In genomic region chr14:48814562-48814961, GRCh38 we compare ENCODE assay signal across 33 cellular contexts.
"Had no signal": no experiment of that assay in that cellular context is flagged by ENCODE, and none has a peak within 500 bp of the region (broad histone marks: within the 10 kb centered on the region; RNA-seq: fewer than 3 reads in every experiment).

No MANE protein-coding gene starts in this region.

- H3K4me1 Mint-ChIP-seq: activated CD4-positive, alpha-beta memory T cell treated with anti-CD3 and anti-CD28 coated beads, Interleukin-2, amount 10 ng/mL, durations not matched to agents 7 days and 5 days; activated CD4-positive, alpha-beta T cell treated with anti-CD3 and anti-CD28 coated beads, Interleukin-2, amount 10 ng/mL, durations not matched to agents 7 days and 5 days; central memory CD8-positive, alpha-beta T cell; endodermal cell; immature natural killer cell; naive thymus-derived CD4-positive, alpha-beta T cell; stimulated activated effector memory CD8-positive, alpha-beta T cell treated with anti-CD3 and anti-CD28 coated beads, Interleukin-12 subunit alpha, Interleukin-12 subunit beta, amount 100 ng/mL, for 72 hours; WTC11 had no signal

- H3K27ac Mint-ChIP-seq: activated CD4-positive, alpha-beta memory T cell treated with anti-CD3 and anti-CD28 coated beads, Interleukin-2, amount 10 ng/mL, durations not matched to agents 7 days and 5 days; activated CD4-positive, alpha-beta T cell treated with anti-CD3 and anti-CD28 coated beads, Interleukin-2, amount 10 ng/mL, durations not matched to agents 7 days and 5 days; activated naive CD8-positive, alpha-beta T cell; activated T-helper 2 cell treated with anti-CD3 and anti-CD28 coated beads, Interferon-gamma antibody, Interleukin-2, Interleukin-4, amounts not matched to agents 10 μg/mL and 5 μg/mL and 100 μg/mL, durations not matched to agents 14 hours and 24 hours and 36 hours; dendritic cell treated with granulocyte-macrophage colony-stimulating factor and Interleukin-4, amounts not matched to agents 40 ng/mL and 50 ng/mL, for 4 days; endodermal cell; immature natural killer cell; naive thymus-derived CD4-positive, alpha-beta T cell; stimulated activated effector memory CD8-positive, alpha-beta T cell treated with anti-CD3 and anti-CD28 coated beads, Interleukin-12 subunit alpha, Interleukin-12 subunit beta, amount 100 ng/mL, for 72 hours; stimulated activated naive CD8-positive, alpha-beta T cell treated with anti-CD3 and anti-CD28 coated beads, Interleukin-15, Interleukin-2, amounts not matched to agents 100 ng/mL and 50 ng/mL, for 24 hours; type B pancreatic cell; WTC11 had no signal

- H3K9me3 Mint-ChIP-seq: activated CD4-positive, alpha-beta T cell treated with anti-CD3 and anti-CD28 coated beads, Interleukin-2, amount 10 ng/mL, durations not matched to agents 7 days and 5 days; endodermal cell; stimulated activated naive CD8-positive, alpha-beta T cell treated with anti-CD3 and anti-CD28 coated beads, Interleukin-15, Interleukin-2, amounts not matched to agents 100 ng/mL and 50 ng/mL, for 24 hours; type B pancreatic cell had no signal

- H3K4me3 ChIP-seq: heart left ventricle, pancreas, prostate gland, sigmoid colon, thoracic aorta, vagina had no signal

- H3K27me3 ChIP-seq: heart left ventricle, pancreas, sigmoid colon, vagina had no signal

- H3K36me3 Mint-ChIP-seq: activated naive CD8-positive, alpha-beta T cell; naive thymus-derived CD4-positive, alpha-beta T cell; stimulated activated effector memory CD8-positive, alpha-beta T cell treated with anti-CD3 and anti-CD28 coated beads, Interleukin-12 subunit alpha, Interleukin-12 subunit beta, amount 100 ng/mL, for 72 hours; type B pancreatic cell; WTC11 had no signal

- H3K4me3 Mint-ChIP-seq: activated CD4-positive, alpha-beta memory T cell treated with anti-CD3 and anti-CD28 coated beads, Interleukin-2, amount 10 ng/mL, durations not matched to agents 7 days and 5 days; activated CD4-positive, alpha-beta T cell treated with anti-CD3 and anti-CD28 coated beads, Interleukin-2, amount 10 ng/mL, durations not matched to agents 7 days and 5 days; activated naive CD8-positive, alpha-beta T cell; central memory CD8-positive, alpha-beta T cell; dendritic cell treated with granulocyte-macrophage colony-stimulating factor and Interleukin-4, amounts not matched to agents 40 ng/mL and 50 ng/mL, for 4 days; endodermal cell; immature natural killer cell; naive thymus-derived CD4-positive, alpha-beta T cell; stimulated activated effector memory CD8-positive, alpha-beta T cell treated with anti-CD3 and anti-CD28 coated beads, Interleukin-12 subunit alpha, Interleukin-12 subunit beta, amount 100 ng/mL, for 72 hours; stimulated activated naive CD8-positive, alpha-beta T cell treated with anti-CD3 and anti-CD28 coated beads, Interleukin-15, Interleukin-2, amounts not matched to agents 100 ng/mL and 50 ng/mL, for 24 hours; type B pancreatic cell; WTC11 had no signal

- H3K27ac ChIP-seq: heart left ventricle, pancreas, prostate gland, sigmoid colon, thoracic aorta, vagina had no signal

- H3K9me3 ChIP-seq: heart left ventricle, pancreas, prostate gland, sigmoid colon, thoracic aorta, vagina had no signal

- ATAC-seq: esophagus mucosa; heart left ventricle; naive thymus-derived CD4-positive, alpha-beta T cell; pancreas; stimulated activated effector memory CD8-positive, alpha-beta T cell treated with anti-CD3 and anti-CD28 coated beads, Interleukin-12 subunit alpha, Interleukin-12 subunit beta, amount 100 ng/mL, for 72 hours; WTC11 had no signal

- DNase-seq: activated CD4-positive, alpha-beta memory T cell treated with anti-CD3 and anti-CD28 coated beads, Interleukin-2, amount 10 ng/mL, durations not matched to agents 7 days and 5 days; activated CD4-positive, alpha-beta T cell treated with anti-CD3 and anti-CD28 coated beads for 1 hour; activated CD4-positive, alpha-beta T cell treated with anti-CD3 and anti-CD28 coated beads, Interleukin-2, amount 10 ng/mL, durations not matched to agents 7 days and 5 days; activated CD8-positive, alpha-beta memory T cell treated with anti-CD3 and anti-CD28 coated beads, Interleukin-2, amount 50 U/mL, for 48 hours; activated T-cell treated with anti-CD3 and anti-CD28 coated beads, Interleukin-2, amount 50 U/mL, for 48 hours; anterior cingulate cortex; endodermal cell; foreskin fibroblast; heart left ventricle; hypothalamus; immature natural killer cell; kidney; midbrain; naive thymus-derived CD4-positive, alpha-beta T cell; nucleus accumbens; pancreas; retina; sigmoid colon; small intestine; stimulated activated CD4-positive, alpha-beta T cell treated with anti-CD3 and anti-CD28 coated beads, Interleukin-4, amount 100 ng/mL, for 24 hours had no signal

- H3K4me1 ChIP-seq: heart left ventricle, pancreas, prostate gland, sigmoid colon, vagina had no signal

- H3K27me3 Mint-ChIP-seq: activated CD4-positive, alpha-beta memory T cell treated with anti-CD3 and anti-CD28 coated beads, Interleukin-2, amount 10 ng/mL, durations not matched to agents 7 days and 5 days; activated CD4-positive, alpha-beta T cell treated with anti-CD3 and anti-CD28 coated beads, Interleukin-2, amount 10 ng/mL, durations not matched to agents 7 days and 5 days; activated naive CD8-positive, alpha-beta T cell; central memory CD8-positive, alpha-beta T cell; dendritic cell treated with granulocyte-macrophage colony-stimulating factor and Interleukin-4, amounts not matched to agents 40 ng/mL and 50 ng/mL, for 4 days; naive thymus-derived CD4-positive, alpha-beta T cell; stimulated activated naive CD8-positive, alpha-beta T cell treated with anti-CD3 and anti-CD28 coated beads, Interleukin-15, Interleukin-2, amounts not matched to agents 100 ng/mL and 50 ng/mL, for 24 hours; type B pancreatic cell had no signal

- FAIRE-seq: bronchial epithelial cell, kidney, pancreas, small intestine had no signal

- H3K36me3 ChIP-seq: heart left ventricle, pancreas, prostate gland, sigmoid colon, thoracic aorta, vagina had no signal
